ENCODE assay signal across 10 cellular contexts in the genomic region with DNA sequence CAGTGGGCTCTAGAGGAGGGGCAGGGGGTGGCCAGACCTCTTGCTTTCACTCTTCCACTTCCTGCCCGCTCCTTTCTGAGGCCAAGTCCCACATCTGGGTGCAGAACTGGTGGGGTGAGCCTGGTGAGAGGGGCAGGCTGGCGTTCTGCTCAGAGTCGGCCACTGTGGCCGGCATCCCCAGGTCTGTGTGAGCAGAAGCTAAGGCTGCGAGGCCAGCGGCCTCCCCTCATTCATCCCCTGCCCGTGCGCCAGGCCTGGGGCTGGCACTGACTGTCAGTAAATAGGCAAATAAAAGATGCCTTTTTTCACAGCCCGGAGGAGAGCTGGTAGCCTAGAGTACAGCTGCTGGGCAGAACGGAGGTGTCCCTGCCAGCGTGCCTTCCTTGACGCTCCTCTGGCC. TPM values are rescaled to one million over a fixed set of nuclear protein-coding genes. Genes with fewer than 3 reads are reported as not detected.
DNase-seq lines count a peak whose midpoint lies in the region; ATAC-seq, FAIRE-seq and TF ChIP-seq lines count a peak whose summit lies in the region.
"Had no signal": no experiment of that assay in that cellular context is flagged by ENCODE, and none has a peak within 500 bp of the region (broad histone marks: within the 10 kb centered on the region; RNA-seq: fewer than 3 reads in every experiment).

No MANE protein-coding gene starts in this region.

- H3K4me3 ChIP-seq in heart left ventricle: peak overlapping the region in 9 of 12 donors; percentile 50 to 68 (median 64)
- H3K4me3 ChIP-seq in right atrium auricular region: peak overlapping the region in 1 of 2 donors; percentile 62
- peak overlapping the region; percentile 68 to 75 for H3K4me3 ChIP-seq in ascending aorta
- H3K4me3 ChIP-seq in upper lobe of left lung: peak overlapping the region in 3 of 4 donors; percentile 70 to 89 (median 70)

- no peak for FAIRE-seq in RCC 7860 (lab: Jason Lieb, UNC)
- FAIRE-seq: kidney had no signal

- TF ChIP-seq CTCF in heart left ventricle (IDR thresholded peaks at IDR 0.05) (no peak), right atrium auricular region (IDR thresholded peaks at IDR 0.05) (no peak), ascending aorta (IDR thresholded peaks at IDR 0.05) (no peak), upper lobe of left lung (IDR thresholded peaks at IDR 0.05) (no peak)

- peaks cover 0 to 8% (median 0%) of the 10 kb centered on the region in 9 donors for H3K27me3 ChIP-seq in heart left ventricle
- H3K27me3 ChIP-seq in right atrium auricular region: no peaks in the 10 kb centered on the region
- H3K27me3 ChIP-seq in ascending aorta: no peaks in the 10 kb centered on the region
- no peaks in the 10 kb centered on the region for H3K27me3 ChIP-seq in upper lobe of left lung

- ATAC-seq in heart left ventricle (no peak), upper lobe of left lung (ENCODE audit: low FRiP score in 2 of 2) (no peak), HG02870 (IDR thresholded peaks at IDR 0.05; ENCODE audit: unreplicated experiment) (no peak)

- no peak for TF ChIP-seq EP300 in upper lobe of left lung (IDR thresholded peaks at IDR 0.05)

- intact Hi-C loops in heart left ventricle (cut with DNase I) (no loop called here), ascending aorta (cut with DNase I) (loop anchor here (2.0 kb wide), 1 partner anchor 27 kb away; the partner anchor contains the start of gene TUBB3), posterior vena cava (cut with DNase I) (no loop called here)

- H3K27ac ChIP-seq in heart left ventricle: no peak overlapping the region
- H3K27ac ChIP-seq in right atrium auricular region: no peak overlapping the region
- H3K27ac ChIP-seq in ascending aorta: no peak overlapping the region
- H3K27ac ChIP-seq in upper lobe of left lung: no peak overlapping the region

- peaks cover 0 to 22% (median 14%) of the 10 kb centered on the region in 12 donors for H3K4me1 ChIP-seq in heart left ventricle
- peaks cover 0 to 13% of the 10 kb centered on the region in 2 donors for H3K4me1 ChIP-seq in right atrium auricular region
- peaks cover 9 to 15% of the 10 kb centered on the region in 2 donors for H3K4me1 ChIP-seq in ascending aorta
- peaks cover 9 to 25% (median 19%) of the 10 kb centered on the region in 4 donors for H3K4me1 ChIP-seq in upper lobe of left lung

- H3K36me3 ChIP-seq in heart left ventricle (peaks cover 0 to 4% (median 0%) of the 10 kb centered on the region in 9 donors), right atrium auricular region (no peaks in the 10 kb centered on the region), ascending aorta (peaks cover 0 to under 1% of the 10 kb centered on the region in 2 donors), upper lobe of left lung (peaks cover 0 to under 1% (median under 1%) of the 10 kb centered on the region in 4 donors)

- TF ChIP-seq POLR2A in heart left ventricle (IDR thresholded peaks at IDR 0.05) (no peak), upper lobe of left lung (IDR thresholded peaks at IDR 0.05) (no peak)

- no peaks in the 10 kb centered on the region for H3K9me3 ChIP-seq in heart left ventricle
- no peaks in the 10 kb centered on the region for H3K9me3 ChIP-seq in right atrium auricular region
- H3K9me3 ChIP-seq in ascending aorta: no peaks in the 10 kb centered on the region
- H3K9me3 ChIP-seq in upper lobe of left lung: no peaks in the 10 kb centered on the region

- WGBS in heart left ventricle, 4 donors: 84 to 94% (median 91%) methylated on average over 12 of the region's 12 CpGs
- 86 to 92% methylated on average over 6 to 12 of the region's 12 CpGs for WGBS in upper lobe of left lung, 2 donors

- no peak for DNase-seq in heart left ventricle
- DNase-seq in right atrium auricular region (ENCODE audit: low spot score): no peak
- no peak for DNase-seq in ascending aorta (ENCODE audit: low spot score in 2 of 2)
- DNase-seq in medulla oblongata (ENCODE audit: extremely low spot score): peak; percentile 50
- DNase-seq in upper lobe of left lung: peak in 1 of 2 donors; percentile 75
- no peak for DNase-seq in RCC 7860 (ENCODE audit: low spot score)
- DNase-seq in posterior vena cava (ENCODE audit: low spot score): no peak
- DNase-seq: kidney, NCI-H2171 treated with DMSO at 0.1 percent for 48 hours had no signal

RNA-seq across cellular contexts. Expression of gene DEF8, which starts 1.2 kb away (rescaled TPM):
- 10 to 100 TPM; 29.0 to 89.3 (median 36.1) TPM for total RNA-seq in heart left ventricle
- 10 to 100 TPM; 57.1 to 68.8 TPM for polyA plus RNA-seq in heart left ventricle
- 10 to 100 TPM; 50.1 to 69.8 TPM for total RNA-seq in right atrium auricular region
- total RNA-seq in ascending aorta: 34.5 TPM
- total RNA-seq in upper lobe of left lung: 100 to 1,000 TPM in 2 of 6 donors, 10 to 100 TPM in 4; 45.7 to 671 (median 80.5) TPM
- total RNA-seq in posterior vena cava: 10 to 100 TPM; 54.0 to 58.6 TPM

RNA-seq across cellular contexts. Expression of gene TUBB3, which starts 26.6 kb away (rescaled TPM):
- total RNA-seq in heart left ventricle (10 to 100 TPM in 2 of 9 donors, 1 to 10 TPM in 7; 1.2 to 18.1 (median 4.1) TPM), right atrium auricular region (1 to 10 TPM; 2.2 to 6.4 TPM), ascending aorta (2.3 TPM), upper lobe of left lung (1 to 10 TPM in 3 of 6 donors, under 1 TPM in 2, not detected in 1; 0.33 to 9.2 (median 2.1) TPM), posterior vena cava (10 to 100 TPM in 1 of 2 donors, 1 to 10 TPM in 1; 5.9 to 16.1 TPM)
- 1 to 10 TPM in 1 of 2 donors, under 1 TPM in 1; 0.19 to 9.1 TPM for polyA plus RNA-seq in heart left ventricle

RNA-seq across cellular contexts. Expression of gene MC1R, which starts 31.1 kb away (rescaled TPM):
- total RNA-seq in heart left ventricle (1 to 10 TPM in 6 of 9 donors, under 1 TPM in 3; 0.42 to 2.1 (median 1.3) TPM), right atrium auricular region (1 to 10 TPM in 1 of 2 donors, under 1 TPM in 1; 0.63 to 1.8 TPM), ascending aorta (13.2 TPM), upper lobe of left lung (10 to 100 TPM in 2 of 6 donors, 1 to 10 TPM in 4; 4.9 to 44.0 (median 7.0) TPM), posterior vena cava (1 to 10 TPM; 2.7 to 5.4 TPM)
- 1 to 10 TPM; 1.4 to 1.6 TPM for polyA plus RNA-seq in heart left ventricle
